20 cellular contexts compared by ENCODE assay signal in genomic region chr1:24560361-24560760, GRCh38. TPM values are rescaled to one million over a fixed set of nuclear protein-coding genes. Genes with fewer than 3 reads are reported as not detected.
DNase-seq lines count a peak whose midpoint lies in the region; ATAC-seq, FAIRE-seq and TF ChIP-seq lines count a peak whose summit lies in the region.
"Had no signal": no experiment of that assay in that cellular context is flagged by ENCODE, and none has a peak within 500 bp of the region (broad histone marks: within the 10 kb centered on the region; RNA-seq: fewer than 3 reads in every experiment).

No MANE protein-coding gene starts in this region.

- TF ChIP-seq EP300 in A549 (IDR thresholded peaks at IDR 0.05), result no peak

- H3K36me3 Mint-ChIP-seq in T-helper 17 cell (ENCODE audit: low read depth) (no peaks in the 10 kb centered on the region), natural killer cell (no peaks in the 10 kb centered on the region), nephron progenitor cell (ENCODE audit: low read depth) (no peaks in the 10 kb centered on the region)

- peak overlapping the region; percentile 86 to 92; a peak in 5 of 6 replicates for H3K27ac ChIP-seq in A549
- no peak overlapping the region for H3K27ac ChIP-seq in spleen
- H3K27ac ChIP-seq: C4-2B had no signal

- H3K4me3 Mint-ChIP-seq in T-helper 17 cell, result no peak overlapping the region
- no peak overlapping the region for H3K4me3 Mint-ChIP-seq in natural killer cell
- H3K4me3 Mint-ChIP-seq in nephron progenitor cell, result no peak overlapping the region
- H3K4me3 Mint-ChIP-seq: CD4-positive, alpha-beta T cell; H9 had no signal

- peaks cover 0 to 58% (median 19%) of the 10 kb centered on the region in 7 donors for H3K27me3 ChIP-seq in spleen (replicated peaks in 1 of 7)

- no peak for FAIRE-seq in A549 (lab: Jason Lieb, UNC)
- FAIRE-seq: D721Med, G401.6, GM12891, GM19239, H1, HTR-8/SVneo had no signal

- H3K27me3 Mint-ChIP-seq in T-helper 17 cell, result peaks cover 22% of the 10 kb centered on the region
- peaks cover 31 to 33% of the 10 kb centered on the region in 2 donors for H3K27me3 Mint-ChIP-seq in natural killer cell (ENCODE audit: low read depth in 2 of 2)
- H3K27me3 Mint-ChIP-seq in nephron progenitor cell (ENCODE audit: low read depth, poor library complexity), result peaks cover 55% of the 10 kb centered on the region

- no peaks in the 10 kb centered on the region for H3K36me3 ChIP-seq in spleen

- H3K9me3 ChIP-seq in A549, result no peaks in the 10 kb centered on the region
- no peaks in the 10 kb centered on the region for H3K9me3 ChIP-seq in T-helper 17 cell (ENCODE audit: control insufficient read depth, low read length, poor library complexity, severe bottlenecking)
- no peaks in the 10 kb centered on the region for H3K9me3 ChIP-seq in spleen
- H3K9me3 ChIP-seq: Caco-2 had no signal

- WGBS in A549 (ENCODE audit: missing lambda C conversion rate), result 89% methylated on average over 5 of the region's 6 CpGs
- 84 to 96% (median 92%) methylated on average over 6 of the region's 6 CpGs for WGBS in spleen, 5 donors

- H3K4me1 Mint-ChIP-seq in T-helper 17 cell (peaks cover 4% of the 10 kb centered on the region), natural killer cell (peaks cover 4 to 5% of the 10 kb centered on the region in 2 donors), nephron progenitor cell (peaks cover 24% of the 10 kb centered on the region)

- H3K4me1 ChIP-seq in A549, result peaks cover 59% of the 10 kb centered on the region
- peaks cover 4 to 26% (median 12%) of the 10 kb centered on the region in 6 donors for H3K4me1 ChIP-seq in spleen
- H3K4me1 ChIP-seq: Caco-2 had no signal

- H3K4me2 ChIP-seq in A549, result no peak overlapping the region

- TF ChIP-seq POLR2A in A549 (IDR thresholded peaks at IDR 0.05; ENCODE audit: low read length) (no peak), spleen (IDR thresholded peaks at IDR 0.05) (no peak)

- POLR2A ChIA-PET in A549 (lab: Yijun Ruan, JAX), result no interaction called here

- CTCF ChIA-PET in A549 (lab: Yijun Ruan, JAX), result interaction anchor here (1.1 to 2.6 kb wide), 3 partner anchors 12 to 410 kb away, joined by 3 to 8 read pairs (median 3); no protein-coding TSS in a partner anchor

- TF ChIP-seq CTCF in A549 (IDR thresholded peaks at IDR 0.05), result no peak
- no peak for TF ChIP-seq CTCF in spleen (IDR thresholded peaks at IDR 0.05 in 8 of 11, conservative IDR thresholded peaks at IDR 0.05 in 3 of 11)
- TF ChIP-seq CTCF in natural killer cell (IDR thresholded peaks at IDR 0.05), result no peak
- no peak for TF ChIP-seq CTCF in nephron progenitor cell (IDR thresholded peaks at IDR 0.05)

- H3K9me3 Mint-ChIP-seq in natural killer cell (no peaks in the 10 kb centered on the region), nephron progenitor cell (no peaks in the 10 kb centered on the region)
- H3K9me3 Mint-ChIP-seq: CD4-positive, alpha-beta T cell had no signal

- intact Hi-C loops in spleen (cut with DNase I; ENCODE audit: low total_unique reads) (no loop called here), natural killer cell (cut with micrococcal nuclease) (no loop called here)

- peak overlapping the region; percentile 27 for H3K27ac Mint-ChIP-seq in T-helper 17 cell
- H3K27ac Mint-ChIP-seq in natural killer cell, result no peak overlapping the region
- H3K27ac Mint-ChIP-seq in nephron progenitor cell, result no peak overlapping the region
- H3K27ac Mint-ChIP-seq: CD4-positive, alpha-beta T cell had no signal

- DNase-seq in A549 (ENCODE audit: low read depth in 1 of 2, low spot score in 1 of 2) (no peak), T-helper 17 cell (no peak), mesenteric fat pad (ENCODE audit: low spot score) (peak; percentile 51), spleen (peak; percentile 21), T-helper 1 cell (no peak), natural killer cell (no peak), nephron progenitor cell (no peak)
- DNase-seq: AML-193; Caco-2; CD4-positive, alpha-beta T cell; H9 had no signal

- H3K4me3 ChIP-seq in A549 (no peak overlapping the region), spleen (no peak overlapping the region)

- no peak for TF ChIP-seq RAD21 in A549 (conservative IDR thresholded peaks at IDR 0.05 in 1 of 2, IDR thresholded peaks at IDR 0.05 in 1 of 2)

- ATAC-seq in A549, result no peak
- no peak for ATAC-seq in T-helper 17 cell
- ATAC-seq in natural killer cell, result no peak

TF ChIP-seq in A549, 52 proteins besides CTCF, POLR2A, EP300 and RAD21:
- TF ChIP-seq MAFK (IDR thresholded peaks at IDR 0.05; ENCODE audit: partially characterized antibody) (no peak), HOXA7 (CRISPR knock-in tag; IDR thresholded peaks at IDR 0.05) (no peak)

RNA-seq across cellular contexts. Expression of gene NCMAP, which starts 4.5 kb away (rescaled TPM):
- polyA plus RNA-seq in A549 (2011; rRNA removed), result 1.7 and 2.2 TPM in 2 replicates
- polyA plus RNA-seq in A549 (2012; cell fraction: cytosol; rRNA removed), result 0.08 and 0.09 TPM in 2 replicates
- 0.04 and 0.12 TPM in 2 replicates for polyA plus RNA-seq in A549 (2012; cell fraction: nucleus; rRNA removed)
- 0.08 to 0.24 TPM (median 0.13 TPM) in 3 replicates for polyA plus RNA-seq in A549 (2017; fragmentation: RNase III; extraction: RNeasy Plus Mini Kit Qiagen cat#74134 plus additional on column Dnase treatment)
- 1.8 and 2.5 TPM in 2 replicates for polyA minus RNA-seq in A549 (2011; rRNA and poly(A)+ RNA removed)
- not detected for total RNA-seq in T-helper 17 cell
- not detected for total RNA-seq in mesenteric fat pad
- total RNA-seq in spleen, result under 1 TPM in 3 of 7 donors, not detected in 4; 0.09 to 0.22 (median 0.20) TPM
- polyA plus RNA-seq in spleen, result under 1 TPM in 2 of 3 donors, not detected in 1; 0.03 to 0.10 TPM
- not detected for total RNA-seq in natural killer cell
- total RNA-seq: A172; CD4-positive, alpha-beta T cell had no signal
- polyA plus RNA-seq: BJ had no signal

RNA-seq across cellular contexts. Expression of gene RCAN3, which starts 57.7 kb away (rescaled TPM):
- polyA plus RNA-seq in A549 (2011; rRNA removed), result 11.5 and 14.6 TPM in 2 replicates
- polyA plus RNA-seq in A549 (2012; cell fraction: cytosol; rRNA removed), result 5.8 and 6.8 TPM in 2 replicates
- polyA plus RNA-seq in A549 (2012; cell fraction: nucleus; rRNA removed), result 3.3 and 7.4 TPM in 2 replicates
- polyA plus RNA-seq in A549 (2017; fragmentation: RNase III; extraction: RNeasy Plus Mini Kit Qiagen cat#74134 plus additional on column Dnase treatment), result 6.7 to 7.5 TPM (median 7.4 TPM) in 3 replicates
- polyA minus RNA-seq in A549 (2011; rRNA and poly(A)+ RNA removed), result 9.7 and 10.4 TPM in 2 replicates
- total RNA-seq in T-helper 17 cell, result 100 to 1,000 TPM; 152 to 160 TPM
- total RNA-seq in mesenteric fat pad, result 3.7 TPM
- 10 to 100 TPM; 14.4 to 21.7 (median 17.9) TPM for total RNA-seq in spleen
- 1 to 10 TPM; 6.1 to 7.2 (median 6.4) TPM for polyA plus RNA-seq in spleen
- 1 to 10 TPM; 4.5 to 8.1 (median 7.9) TPM for total RNA-seq in natural killer cell

Comparison
In these comparisons a context has a peak if more than half of its experiments do, and no peak if none do; other contexts are left out.
1. DNase-seq: peak in mesenteric fat pad (single experiment) and spleen (single experiment); none in A549 (0 of 2), T-helper 17 cell (0 of 3), T-helper 1 cell (0 of 5), natural killer cell (single experiment) and nephron progenitor cell (single experiment).
2. H3K27ac ChIP-seq: peak in A549 (2 of 2); none in spleen (0 of 8).
3. RNA of gene RCAN3, which starts 57.7 kb away (total RNA-seq): 152 to 160 TPM in T-helper 17 cell; 14.4 to 21.7 TPM in spleen, 4.5 to 8.1 TPM in natural killer cell and 3.7 TPM in mesenteric fat pad (single experiment); every median in the first group is over 4 times any median in the second.